1 cellular context compared by ENCODE assay signal in the genomic region with DNA sequence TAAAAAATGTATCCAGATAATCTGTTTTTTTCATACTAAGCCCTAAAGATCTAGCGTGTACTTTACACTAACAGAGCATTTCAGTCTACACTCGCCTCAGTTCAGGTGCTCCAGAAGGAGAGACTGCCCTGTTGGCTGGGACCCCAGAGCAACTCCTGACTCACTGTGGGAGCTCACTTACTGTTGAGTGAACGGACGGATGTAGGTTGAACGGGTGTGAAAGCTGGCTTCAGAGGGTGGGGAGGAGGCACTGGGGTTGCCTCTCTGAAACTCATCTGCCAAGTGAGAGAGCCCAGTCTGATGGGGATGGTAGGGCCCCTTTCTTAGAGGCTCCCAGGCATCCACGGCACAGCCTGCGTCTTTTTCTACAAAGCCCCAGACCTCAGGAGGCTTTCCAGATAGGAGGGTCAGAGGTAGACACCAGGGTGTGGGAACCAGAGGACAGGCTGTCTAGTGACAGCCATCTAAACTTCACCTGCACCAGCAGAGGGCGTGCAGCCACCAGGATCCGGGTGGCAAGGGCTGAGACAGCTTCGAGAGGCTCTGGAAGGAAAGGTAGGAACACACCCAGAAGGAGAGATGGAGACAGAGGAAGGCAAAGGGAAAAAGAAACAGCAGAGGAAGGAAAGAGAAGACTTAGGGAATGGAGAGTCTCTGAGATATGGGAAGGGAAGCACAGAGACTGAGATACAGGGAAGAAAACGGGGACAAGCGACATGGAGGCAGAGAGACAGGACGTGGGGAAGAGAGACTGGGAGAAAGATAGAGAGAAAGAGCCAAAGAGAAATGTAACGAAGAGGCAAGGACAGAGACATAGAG.
A peak's percentile ranks its signal among the peaks of the same experiment; 100 is the strongest.
TF ChIP-seq lines count a peak whose summit lies in the region.

No MANE protein-coding gene starts in this region.

TF ChIP-seq in K562, 482 proteins besides CTCF, POLR2A, EP300 and RAD21 (continued from another document and continues in another):
- 0 out of 2 replicates have a peak, but pooled peaks have one; percentile 34 for TF ChIP-seq KLF16 (IDR thresholded peaks at IDR 0.05)
- TF ChIP-seq ZBTB1 (CRISPR knock-in tag; IDR thresholded peaks at IDR 0.05; ENCODE audit: borderline replicate concordance, low read depth) = no peak
- no peak for TF ChIP-seq ZNF384 (IDR thresholded peaks at IDR 0.05; ENCODE audit: low read depth, low read length)
- TF ChIP-seq, protein P1, sequence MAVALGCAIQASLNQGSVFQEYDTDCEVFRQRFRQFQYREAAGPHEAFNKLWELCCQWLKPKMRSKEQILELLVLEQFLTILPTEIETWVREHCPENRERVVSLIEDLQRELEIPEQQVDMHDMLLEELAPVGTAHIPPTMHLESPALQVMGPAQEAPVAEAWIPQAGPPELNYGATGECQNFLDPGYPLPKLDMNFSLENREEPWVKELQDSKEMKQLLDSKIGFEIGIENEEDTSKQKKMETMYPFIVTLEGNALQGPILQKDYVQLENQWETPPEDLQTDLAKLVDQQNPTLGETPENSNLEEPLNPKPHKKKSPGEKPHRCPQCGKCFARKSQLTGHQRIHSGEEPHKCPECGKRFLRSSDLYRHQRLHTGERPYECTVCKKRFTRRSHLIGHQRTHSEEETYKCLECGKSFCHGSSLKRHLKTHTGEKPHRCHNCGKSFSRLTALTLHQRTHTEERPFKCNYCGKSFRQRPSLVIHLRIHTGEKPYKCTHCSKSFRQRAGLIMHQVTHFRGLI (CRISPR knock-in tag; IDR thresholded peaks at IDR 0.05) = no peak
- TF ChIP-seq BRD9 (IDR thresholded peaks at IDR 0.05; ENCODE audit: low read depth, partially characterized antibody) = peak; percentile 36
- TF ChIP-seq HDAC8 (tag; IDR thresholded peaks at IDR 0.05) = no peak
- TF ChIP-seq SMARCC2 (IDR thresholded peaks at IDR 0.05; ENCODE audit: low read depth) = no peak
- TF ChIP-seq USF1 (CRISPR knock-in tag; IDR thresholded peaks at IDR 0.05) = no peak
- TF ChIP-seq EP400 (IDR thresholded peaks at IDR 0.05) = no peak
- TF ChIP-seq, protein P2, sequence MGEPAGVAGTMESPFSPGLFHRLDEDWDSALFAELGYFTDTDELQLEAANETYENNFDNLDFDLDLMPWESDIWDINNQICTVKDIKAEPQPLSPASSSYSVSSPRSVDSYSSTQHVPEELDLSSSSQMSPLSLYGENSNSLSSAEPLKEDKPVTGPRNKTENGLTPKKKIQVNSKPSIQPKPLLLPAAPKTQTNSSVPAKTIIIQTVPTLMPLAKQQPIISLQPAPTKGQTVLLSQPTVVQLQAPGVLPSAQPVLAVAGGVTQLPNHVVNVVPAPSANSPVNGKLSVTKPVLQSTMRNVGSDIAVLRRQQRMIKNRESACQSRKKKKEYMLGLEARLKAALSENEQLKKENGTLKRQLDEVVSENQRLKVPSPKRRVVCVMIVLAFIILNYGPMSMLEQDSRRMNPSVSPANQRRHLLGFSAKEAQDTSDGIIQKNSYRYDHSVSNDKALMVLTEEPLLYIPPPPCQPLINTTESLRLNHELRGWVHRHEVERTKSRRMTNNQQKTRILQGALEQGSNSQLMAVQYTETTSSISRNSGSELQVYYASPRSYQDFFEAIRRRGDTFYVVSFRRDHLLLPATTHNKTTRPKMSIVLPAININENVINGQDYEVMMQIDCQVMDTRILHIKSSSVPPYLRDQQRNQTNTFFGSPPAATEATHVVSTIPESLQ (CRISPR knock-in tag; IDR thresholded peaks at IDR 0.05) = no peak
- TF ChIP-seq SMARCA4 (IDR thresholded peaks at IDR 0.05) = no peak; the same call in 1 of the 2 replicates
- TF ChIP-seq ELF2 (CRISPR knock-in tag; IDR thresholded peaks at IDR 0.05) = no peak
- TF ChIP-seq HMBOX1 (IDR thresholded peaks at IDR 0.05) = no peak
- no peak; the same call in 1 of the 2 replicates for TF ChIP-seq ZNF263 (CRISPR knock-in tag; IDR thresholded peaks at IDR 0.05; ENCODE audit: borderline replicate concordance)
- TF ChIP-seq PPARD (CRISPR knock-in tag; IDR thresholded peaks at IDR 0.05) = no peak
- TF ChIP-seq MEF2A (IDR thresholded peaks at IDR 0.05; ENCODE audit: control insufficient read depth, low read depth, low read length) = no peak
- TF ChIP-seq CBX3 (IDR thresholded peaks at IDR 0.05; ENCODE audit: borderline replicate concordance in 1 of 2, low read length in 2 of 2) = no peak; a peak in 1 of 3 replicates
- TF ChIP-seq MCM7 (IDR thresholded peaks at IDR 0.05) = 0 out of 4 replicates have a peak, but pooled peaks of 1 of the 2 experiments have one; percentile 79
- peak; percentile 84 for TF ChIP-seq NBN (IDR thresholded peaks at IDR 0.05; ENCODE audit: low read depth)
- TF ChIP-seq ZC3H4 (CRISPR knock-in tag; IDR thresholded peaks at IDR 0.05; ENCODE audit: borderline replicate concordance) = no peak
- TF ChIP-seq HSF4 (CRISPR knock-in tag; IDR thresholded peaks at IDR 0.05; ENCODE audit: borderline replicate concordance) = no peak
- TF ChIP-seq PML (IDR thresholded peaks at IDR 0.05; ENCODE audit: low read length) = no peak
- TF ChIP-seq SIX5 (IDR thresholded peaks at IDR 0.05; ENCODE audit: borderline replicate concordance in 1 of 2, insufficient read depth in 1 of 2, low read depth in 1 of 2, low read length in 2 of 2) = no peak
- 0 out of 2 replicates have a peak, but pooled peaks have one; percentile 39 for TF ChIP-seq HBP1 (CRISPR knock-in tag; IDR thresholded peaks at IDR 0.05)
- TF ChIP-seq MBD1 (CRISPR knock-in tag; IDR thresholded peaks at IDR 0.05) = no peak
- TF ChIP-seq, protein P3, sequence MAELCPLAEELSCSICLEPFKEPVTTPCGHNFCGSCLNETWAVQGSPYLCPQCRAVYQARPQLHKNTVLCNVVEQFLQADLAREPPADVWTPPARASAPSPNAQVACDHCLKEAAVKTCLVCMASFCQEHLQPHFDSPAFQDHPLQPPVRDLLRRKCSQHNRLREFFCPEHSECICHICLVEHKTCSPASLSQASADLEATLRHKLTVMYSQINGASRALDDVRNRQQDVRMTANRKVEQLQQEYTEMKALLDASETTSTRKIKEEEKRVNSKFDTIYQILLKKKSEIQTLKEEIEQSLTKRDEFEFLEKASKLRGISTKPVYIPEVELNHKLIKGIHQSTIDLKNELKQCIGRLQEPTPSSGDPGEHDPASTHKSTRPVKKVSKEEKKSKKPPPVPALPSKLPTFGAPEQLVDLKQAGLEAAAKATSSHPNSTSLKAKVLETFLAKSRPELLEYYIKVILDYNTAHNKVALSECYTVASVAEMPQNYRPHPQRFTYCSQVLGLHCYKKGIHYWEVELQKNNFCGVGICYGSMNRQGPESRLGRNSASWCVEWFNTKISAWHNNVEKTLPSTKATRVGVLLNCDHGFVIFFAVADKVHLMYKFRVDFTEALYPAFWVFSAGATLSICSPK (IDR thresholded peaks at IDR 0.05; ENCODE audit: borderline replicate concordance) = 0 out of 2 replicates have a peak, but pooled peaks have one; percentile 86
- peak; percentile 45 to 55; a peak in 3 of 4 replicates for TF ChIP-seq FOXK2 (conservative IDR thresholded peaks at IDR 0.05 in 1 of 2, IDR thresholded peaks at IDR 0.05 in 1 of 2; ENCODE audit: low read depth in 2 of 2)
- TF ChIP-seq GTF2B (IDR thresholded peaks at IDR 0.05; ENCODE audit: extremely low read depth, insufficient read length) = no peak
- no peak for TF ChIP-seq ZKSCAN3 (CRISPR knock-in tag; IDR thresholded peaks at IDR 0.05)
- TF ChIP-seq SRSF7 (optimal IDR thresholded peaks at IDR 0.05; ENCODE audit: low read depth, low read length) = no peak
- TF ChIP-seq ZNF41 (CRISPR knock-in tag; conservative IDR thresholded peaks at IDR 0.05) = no peak
- TF ChIP-seq, protein P4, sequence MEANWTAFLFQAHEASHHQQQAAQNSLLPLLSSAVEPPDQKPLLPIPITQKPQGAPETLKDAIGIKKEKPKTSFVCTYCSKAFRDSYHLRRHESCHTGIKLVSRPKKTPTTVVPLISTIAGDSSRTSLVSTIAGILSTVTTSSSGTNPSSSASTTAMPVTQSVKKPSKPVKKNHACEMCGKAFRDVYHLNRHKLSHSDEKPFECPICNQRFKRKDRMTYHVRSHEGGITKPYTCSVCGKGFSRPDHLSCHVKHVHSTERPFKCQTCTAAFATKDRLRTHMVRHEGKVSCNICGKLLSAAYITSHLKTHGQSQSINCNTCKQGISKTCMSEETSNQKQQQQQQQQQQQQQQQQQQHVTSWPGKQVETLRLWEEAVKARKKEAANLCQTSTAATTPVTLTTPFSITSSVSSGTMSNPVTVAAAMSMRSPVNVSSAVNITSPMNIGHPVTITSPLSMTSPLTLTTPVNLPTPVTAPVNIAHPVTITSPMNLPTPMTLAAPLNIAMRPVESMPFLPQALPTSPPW (CRISPR knock-in tag; IDR thresholded peaks at IDR 0.05) = 0 out of 2 replicates have a peak, but pooled peaks have one; percentile 42
- TF ChIP-seq, protein P5, sequence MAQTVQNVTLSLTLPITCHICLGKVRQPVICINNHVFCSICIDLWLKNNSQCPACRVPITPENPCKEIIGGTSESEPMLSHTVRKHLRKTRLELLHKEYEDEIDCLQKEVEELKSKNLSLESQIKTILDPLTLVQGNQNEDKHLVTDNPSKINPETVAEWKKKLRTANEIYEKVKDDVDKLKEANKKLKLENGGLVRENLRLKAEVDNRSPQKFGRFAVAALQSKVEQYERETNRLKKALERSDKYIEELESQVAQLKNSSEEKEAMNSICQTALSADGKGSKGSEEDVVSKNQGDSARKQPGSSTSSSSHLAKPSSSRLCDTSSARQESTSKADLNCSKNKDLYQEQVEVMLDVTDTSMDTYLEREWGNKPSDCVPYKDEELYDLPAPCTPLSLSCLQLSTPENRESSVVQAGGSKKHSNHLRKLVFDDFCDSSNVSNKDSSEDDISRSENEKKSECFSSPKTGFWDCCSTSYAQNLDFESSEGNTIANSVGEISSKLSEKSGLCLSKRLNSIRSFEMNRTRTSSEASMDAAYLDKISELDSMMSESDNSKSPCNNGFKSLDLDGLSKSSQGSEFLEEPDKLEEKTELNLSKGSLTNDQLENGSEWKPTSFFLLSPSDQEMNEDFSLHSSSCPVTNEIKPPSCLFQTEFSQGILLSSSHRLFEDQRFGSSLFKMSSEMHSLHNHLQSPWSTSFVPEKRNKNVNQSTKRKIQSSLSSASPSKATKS (CRISPR knock-in tag; IDR thresholded peaks at IDR 0.05) = no peak
- TF ChIP-seq HNRNPLL (IDR thresholded peaks at IDR 0.05; ENCODE audit: low read depth, low read length, poor library complexity, severe bottlenecking) = no peak
- TF ChIP-seq, protein P6, sequence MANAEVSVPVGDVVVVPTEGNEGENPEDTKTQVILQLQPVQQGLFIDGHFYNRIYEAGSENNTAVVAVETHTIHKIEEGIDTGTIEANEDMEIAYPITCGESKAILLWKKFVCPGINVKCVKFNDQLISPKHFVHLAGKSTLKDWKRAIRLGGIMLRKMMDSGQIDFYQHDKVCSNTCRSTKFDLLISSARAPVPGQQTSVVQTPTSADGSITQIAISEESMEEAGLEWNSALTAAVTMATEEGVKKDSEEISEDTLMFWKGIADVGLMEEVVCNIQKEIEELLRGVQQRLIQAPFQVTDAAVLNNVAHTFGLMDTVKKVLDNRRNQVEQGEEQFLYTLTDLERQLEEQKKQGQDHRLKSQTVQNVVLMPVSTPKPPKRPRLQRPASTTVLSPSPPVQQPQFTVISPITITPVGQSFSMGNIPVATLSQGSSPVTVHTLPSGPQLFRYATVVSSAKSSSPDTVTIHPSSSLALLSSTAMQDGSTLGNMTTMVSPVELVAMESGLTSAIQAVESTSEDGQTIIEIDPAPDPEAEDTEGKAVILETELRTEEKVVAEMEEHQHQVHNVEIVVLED (CRISPR knock-in tag; IDR thresholded peaks at IDR 0.05) = no peak
- TF ChIP-seq RBBP5 (IDR thresholded peaks at IDR 0.05; ENCODE audit: borderline replicate concordance, insufficient read depth, low read length, poor library complexity, severe bottlenecking) = no peak
- no peak for TF ChIP-seq ZNF780A (CRISPR knock-in tag; IDR thresholded peaks at IDR 0.05)
- TF ChIP-seq THRAP3 (IDR thresholded peaks at IDR 0.05; ENCODE audit: borderline replicate concordance) = peak; percentile 83; the same call in 1 of the 2 replicates
- TF ChIP-seq SMARCA5 (IDR thresholded peaks at IDR 0.05) = 0 out of 2 replicates have a peak, but pooled peaks have one; percentile 81
- peak; percentile 96 for TF ChIP-seq SMC3 (conservative IDR thresholded peaks at IDR 0.05; ENCODE audit: insufficient read depth, low read depth, low read length)
